1 cellular context compared by ENCODE assay signal in the genomic region with DNA sequence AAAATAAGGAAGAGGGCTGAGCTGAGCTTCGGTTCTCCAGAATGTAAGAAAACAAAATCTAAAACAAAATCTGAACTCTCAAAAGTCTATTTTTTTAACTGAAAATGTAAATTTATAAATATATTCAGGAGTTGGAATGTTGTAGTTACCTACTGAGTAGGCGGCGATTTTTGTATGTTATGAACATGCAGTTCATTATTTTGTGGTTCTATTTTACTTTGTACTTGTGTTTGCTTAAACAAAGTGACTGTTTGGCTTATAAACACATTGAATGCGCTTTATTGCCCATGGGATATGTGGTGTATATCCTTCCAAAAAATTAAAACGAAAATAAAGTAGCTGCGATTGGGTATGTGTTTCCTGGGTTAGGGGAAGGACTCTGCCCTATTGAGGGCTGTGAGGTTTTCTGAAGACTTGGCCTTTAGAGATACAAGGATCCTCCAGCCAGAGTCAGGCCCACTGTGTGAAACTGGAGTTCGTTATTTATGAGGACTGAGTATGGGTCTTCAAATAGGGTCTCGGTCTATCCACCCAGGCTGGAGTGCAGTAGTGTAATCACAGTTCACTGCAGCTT.
TF ChIP-seq lines count a peak whose summit lies in the region.

No MANE protein-coding gene starts in this region.

TF ChIP-seq in GM12878, 131 proteins besides CTCF, POLR2A, EP300 and RAD21:
- no peak for TF ChIP-seq EZH2 (IDR thresholded peaks at IDR 0.05; ENCODE audit: borderline replicate concordance, control insufficient read depth, low read depth, low read length)
- TF ChIP-seq, protein P1, sequence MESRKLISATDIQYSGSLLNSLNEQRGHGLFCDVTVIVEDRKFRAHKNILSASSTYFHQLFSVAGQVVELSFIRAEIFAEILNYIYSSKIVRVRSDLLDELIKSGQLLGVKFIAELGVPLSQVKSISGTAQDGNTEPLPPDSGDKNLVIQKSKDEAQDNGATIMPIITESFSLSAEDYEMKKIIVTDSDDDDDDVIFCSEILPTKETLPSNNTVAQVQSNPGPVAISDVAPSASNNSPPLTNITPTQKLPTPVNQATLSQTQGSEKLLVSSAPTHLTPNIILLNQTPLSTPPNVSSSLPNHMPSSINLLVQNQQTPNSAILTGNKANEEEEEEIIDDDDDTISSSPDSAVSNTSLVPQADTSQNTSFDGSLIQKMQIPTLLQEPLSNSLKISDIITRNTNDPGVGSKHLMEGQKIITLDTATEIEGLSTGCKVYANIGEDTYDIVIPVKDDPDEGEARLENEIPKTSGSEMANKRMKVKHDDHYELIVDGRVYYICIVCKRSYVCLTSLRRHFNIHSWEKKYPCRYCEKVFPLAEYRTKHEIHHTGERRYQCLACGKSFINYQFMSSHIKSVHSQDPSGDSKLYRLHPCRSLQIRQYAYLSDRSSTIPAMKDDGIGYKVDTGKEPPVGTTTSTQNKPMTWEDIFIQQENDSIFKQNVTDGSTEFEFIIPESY (IDR thresholded peaks at IDR 0.05) = 0 out of 2 replicates have a peak, but pooled peaks have one; percentile 34
- TF ChIP-seq ZBED1 (IDR thresholded peaks at IDR 0.05; ENCODE audit: borderline replicate concordance) = 0 out of 2 replicates have a peak, but pooled peaks have one; percentile 40
- TF ChIP-seq MEF2B (IDR thresholded peaks at IDR 0.05; ENCODE audit: partially characterized antibody, poor library complexity, severe bottlenecking) = no peak
- no peak for TF ChIP-seq ZBTB11 (CRISPR knock-in tag; IDR thresholded peaks at IDR 0.05)
- TF ChIP-seq BHLHE40 (IDR thresholded peaks at IDR 0.05; ENCODE audit: borderline replicate concordance in 1 of 2, low read depth in 2 of 2, low read length in 1 of 2) = no peak
- TF ChIP-seq, protein P2, sequence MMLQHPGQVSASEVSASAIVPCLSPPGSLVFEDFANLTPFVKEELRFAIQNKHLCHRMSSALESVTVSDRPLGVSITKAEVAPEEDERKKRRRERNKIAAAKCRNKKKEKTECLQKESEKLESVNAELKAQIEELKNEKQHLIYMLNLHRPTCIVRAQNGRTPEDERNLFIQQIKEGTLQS (IDR thresholded peaks at IDR 0.05; ENCODE audit: borderline replicate concordance, extremely low read depth, low read depth, low read length) = no peak
- peak; percentile 63; the same call in 1 of the 2 replicates for TF ChIP-seq PAX5 (IDR thresholded peaks at IDR 0.05; ENCODE audit: borderline replicate concordance, low read depth, low read length)
